In genomic region chr2:96506907-96507240, GRCh38 we compare ENCODE assay signal across 2 cellular contexts.
TF ChIP-seq lines count a peak whose summit lies in the region.

No MANE protein-coding gene starts in this region.

TF ChIP-seq in SK-N-SH, 30 proteins besides CTCF, POLR2A, EP300 and RAD21 (continued from another document):
- TF ChIP-seq ZBTB33 (IDR thresholded peaks at IDR 0.05; ENCODE audit: borderline replicate concordance, low read depth) = no peak
- no peak for TF ChIP-seq RFX5 (IDR thresholded peaks at IDR 0.05; ENCODE audit: low read length)
- TF ChIP-seq MAX (IDR thresholded peaks at IDR 0.05; ENCODE audit: low read depth) = no peak
- no peak for TF ChIP-seq NRF1 (IDR thresholded peaks at IDR 0.05; ENCODE audit: low read depth, low read length)
- TF ChIP-seq GABPA (IDR thresholded peaks at IDR 0.05; ENCODE audit: low read depth) = no peak
- no peak for TF ChIP-seq IRF3 (IDR thresholded peaks at IDR 0.05; ENCODE audit: low read depth, low read length)
- TF ChIP-seq CHD2 (IDR thresholded peaks at IDR 0.05; ENCODE audit: low read length, partially characterized antibody) = no peak
- TF ChIP-seq SMC3 (IDR thresholded peaks at IDR 0.05; ENCODE audit: low read depth, low read length) = no peak
- TF ChIP-seq FOXM1 (IDR thresholded peaks at IDR 0.05; ENCODE audit: low read depth) = no peak

TF ChIP-seq in SK-N-SH treated with all-trans-retinoic acid at 6 μM for 48 hours, 23 proteins besides CTCF, POLR2A, EP300 and RAD21 (continued from another document):
- TF ChIP-seq TOX (CRISPR knock-in tag; IDR thresholded peaks at IDR 0.05; ENCODE audit: borderline replicate concordance) = no peak
- no peak for TF ChIP-seq ZNF70 (CRISPR knock-in tag; IDR thresholded peaks at IDR 0.05)
